Comparison of ENCODE assay signal across 9 cellular contexts in genomic region chr16:30787613-30788378, GRCh38. TPM values are rescaled to one million over a fixed set of nuclear protein-coding genes. Genes with fewer than 3 reads are reported as not detected.
A peak's percentile ranks its signal among the peaks of the same experiment; 100 is the strongest.
DNase-seq lines count a peak whose midpoint lies in the region; ATAC-seq, FAIRE-seq and TF ChIP-seq lines count a peak whose summit lies in the region.
"Had no signal": no experiment of that assay in that cellular context is flagged by ENCODE, and none has a peak within 500 bp of the region (broad histone marks: within the 10 kb centered on the region; RNA-seq: fewer than 3 reads in every experiment).

No MANE protein-coding gene starts in this region.

- CTCF ChIA-PET in PC-9 (lab: Charles Lee), result interaction anchor here (0.6 to 1.6 kb wide), 2 partner anchors 9 to 18 kb away, joined by 3 to 8 read pairs; no protein-coding TSS in a partner anchor

- H3K27ac Mint-ChIP-seq in CD14-positive monocyte (peak overlapping the region in 1 of 7 donors; percentile 2), neural progenitor cell (peak overlapping the region; percentile 67)

- ATAC-seq in GM19328 (IDR thresholded peaks at IDR 0.05; ENCODE audit: unreplicated experiment) (no peak), GM21717 (IDR thresholded peaks at IDR 0.05; ENCODE audit: unreplicated experiment) (no peak)

- H3K4me3 ChIP-seq in PC-9 (peak overlapping the region; percentile 97), epithelial cell of esophagus (ENCODE audit: low read length) (peak overlapping the region; percentile 83), neural progenitor cell (peak overlapping the region; percentile 99)

- H3K36me3 ChIP-seq in PC-9 (ENCODE audit: low read depth) (no peaks in the 10 kb centered on the region), neural progenitor cell (no peaks in the 10 kb centered on the region)

- H3K27me3 Mint-ChIP-seq in CD14-positive monocyte (ENCODE audit: low read depth in 3 of 3) (peaks cover 0 to 8% (median 4%) of the 10 kb centered on the region in 3 donors), neural progenitor cell (ENCODE audit: insufficient read depth, low read depth) (peaks cover 14% of the 10 kb centered on the region)

- intact Hi-C loops in CD14-positive monocyte (cut with micrococcal nuclease) (loop anchor here in 1 of 2 donors (2.0 kb wide), 1 partner anchor 19 kb away; no protein-coding TSS in a partner anchor), PC-9 (cut with micrococcal nuclease; ENCODE audit: unreplicated experiment) (loop anchor here (1.0 to 2.0 kb wide), 3 partner anchors 18 to 88 kb away; no protein-coding TSS in a partner anchor)

- POLR2A ChIA-PET in PC-9 (lab: Charles Lee; ENCODE audit: unreplicated experiment), result interaction anchor here (0.6 to 1.0 kb wide), 2 partner anchors 18 to 20 kb away, joined by 15 to 21 read pairs; no protein-coding TSS in a partner anchor

- no peak overlapping the region for H3K27ac ChIP-seq in PC-9
- no peak overlapping the region for H3K27ac ChIP-seq in neural progenitor cell

- H3K9me3 ChIP-seq in PC-9 (ENCODE audit: insufficient read depth, low read depth) (no peaks in the 10 kb centered on the region), neural progenitor cell (ENCODE audit: low read depth) (no peaks in the 10 kb centered on the region)

- DNase-seq in CD14-positive monocyte (ENCODE audit: low spot score) (no peak), PC-9 (no peak), epithelial cell of esophagus (ENCODE audit: low read depth) (no peak), neural progenitor cell (ENCODE audit: low spot score) (no peak), NCI-H2107 (lab: John Stamatoyannopoulos, UW) (no peak), frontal cortex (ENCODE audit: low spot score in 2 of 2) (no peak)
- DNase-seq: T-helper 9 cell had no signal

- H3K4me1 ChIP-seq in PC-9 (replicated peaks; ENCODE audit: insufficient read depth) (peaks cover 14% of the 10 kb centered on the region), neural progenitor cell (peaks cover 5% of the 10 kb centered on the region)

- H3K27me3 ChIP-seq in PC-9 (ENCODE audit: insufficient read depth, low read depth), result no peaks in the 10 kb centered on the region
- H3K27me3 ChIP-seq in neural progenitor cell, result no peaks in the 10 kb centered on the region

- H3K4me2 ChIP-seq in PC-9 (peak overlapping the region; percentile 96), neural progenitor cell (peak overlapping the region; percentile 93)

- peak overlapping the region; percentile 81 for H3K9ac ChIP-seq in neural progenitor cell

- H3K4me1 Mint-ChIP-seq in CD14-positive monocyte, result peaks cover 28% of the 10 kb centered on the region
- H3K4me1 Mint-ChIP-seq in neural progenitor cell, result peaks cover 14% of the 10 kb centered on the region

- peak overlapping the region; percentile 98 for H2AFZ ChIP-seq in PC-9
- peak overlapping the region; percentile 87 for H2AFZ ChIP-seq in neural progenitor cell (replicated peaks)

- H3K9me3 Mint-ChIP-seq in CD14-positive monocyte (peaks cover 0 to 2% (median 0%) of the 10 kb centered on the region in 7 donors), neural progenitor cell (no peaks in the 10 kb centered on the region)

- H3K9me2 ChIP-seq in PC-9 (ENCODE audit: insufficient read depth), result no peaks in the 10 kb centered on the region

- H3K79me2 ChIP-seq in PC-9 (ENCODE audit: low read depth) (peaks cover 16% of the 10 kb centered on the region), neural progenitor cell (ENCODE audit: low read depth) (peaks cover 29% of the 10 kb centered on the region)

- H3F3A ChIP-seq in PC-9 (ENCODE audit: insufficient read depth, low read depth) (no peaks in the 10 kb centered on the region; the same call in 1 of the 2 replicates), neural progenitor cell (ENCODE audit: low read depth) (peaks cover 14% of the 10 kb centered on the region)

- no peaks in the 10 kb centered on the region; the same call in 1 of the 2 replicates for H4K20me1 ChIP-seq in PC-9 (ENCODE audit: insufficient read depth)
- H4K20me1 ChIP-seq in neural progenitor cell (ENCODE audit: low read depth), result peaks cover 19% of the 10 kb centered on the region

- H3K36me3 Mint-ChIP-seq in CD14-positive monocyte (peaks cover 11 to 18% of the 10 kb centered on the region in 2 donors), neural progenitor cell (peaks cover 7% of the 10 kb centered on the region)

- peak overlapping the region; percentile 91 to 92 for H3K4me3 Mint-ChIP-seq in CD14-positive monocyte
- H3K4me3 Mint-ChIP-seq in neural progenitor cell, result peak overlapping the region; percentile 93

- no peak for TF ChIP-seq CTCF in CD14-positive monocyte (IDR thresholded peaks at IDR 0.05)
- no peak for TF ChIP-seq CTCF in PC-9 (conservative IDR thresholded peaks at IDR 0.05)
- no peak for TF ChIP-seq CTCF in epithelial cell of esophagus (IDR thresholded peaks at IDR 0.05; ENCODE audit: insufficient read depth, low read depth, low read length, missing control alignments)
- TF ChIP-seq CTCF in neural progenitor cell (IDR thresholded peaks at IDR 0.05), result no peak

- no peak for FAIRE-seq in frontal cortex (lab: Jason Lieb, UNC)

- BruUV-seq in PC-9 (replicated peaks; lab: Mats Ljungman, UMichigan), result no TSS peak

RNA-seq across cellular contexts. Expression of gene ZNF629, which starts 0.8 kb away (rescaled TPM):
- under 1 TPM; 0.27 to 0.73 TPM for polyA plus RNA-seq in CD14-positive monocyte
- total RNA-seq in PC-9 (2021) (21.7 and 25.6 TPM in 2 replicates), neural progenitor cell (ENCODE audit: low replicate concordance) (13.7 and 24.5 TPM in 2 replicates), frontal cortex (11.4 TPM)

RNA-seq across cellular contexts. Expression of gene RNF40, which starts 25.7 kb away (rescaled TPM):
- 10 to 100 TPM; 14.8 to 34.9 TPM for polyA plus RNA-seq in CD14-positive monocyte
- total RNA-seq in PC-9 (2021) (149 and 178 TPM in 2 replicates), neural progenitor cell (ENCODE audit: low replicate concordance) (45.6 and 77.3 TPM in 2 replicates), frontal cortex (90.1 TPM)

RNA-seq across cellular contexts. Expression of gene CFAP119, which starts 25.9 kb away (rescaled TPM):
- polyA plus RNA-seq in CD14-positive monocyte, result 1 to 10 TPM; 2.4 to 3.5 TPM
- 17.9 and 19.9 TPM in 2 replicates for total RNA-seq in PC-9 (2021)
- 0.56 and 8.0 TPM in 2 replicates for total RNA-seq in neural progenitor cell (ENCODE audit: low replicate concordance)
- 3.3 TPM for total RNA-seq in frontal cortex

RNA-seq across cellular contexts. Expression of gene PHKG2, which starts 39.6 kb away (rescaled TPM):
- 10 to 100 TPM; 45.4 to 54.2 TPM for polyA plus RNA-seq in CD14-positive monocyte
- total RNA-seq in PC-9 (2021), result 66.1 and 67.3 TPM in 2 replicates
- total RNA-seq in neural progenitor cell (ENCODE audit: low replicate concordance), result 20.2 and 31.4 TPM in 2 replicates
- 8.6 TPM for total RNA-seq in frontal cortex
